ENCODE assay signal across 8 cellular contexts in genomic region chr1:67307251-67308060, GRCh38. TPM values are rescaled to one million over a fixed set of nuclear protein-coding genes. Genes with fewer than 3 reads are reported as not detected.
DNase-seq lines count a peak whose midpoint lies in the region; ATAC-seq and TF ChIP-seq lines count a peak whose summit lies in the region.

TSS of gene IL12RB2 (plus strand) at chr1:67307873. CDS start at chr1:67320369, 12,496 bp downstream.

- DNase-seq in D341Med (ENCODE audit: low spot score) (peak; percentile 54), SK-N-DZ (ENCODE audit: low spot score) (peak; percentile 6), ascending aorta (ENCODE audit: low spot score in 2 of 2) (no peak), left kidney (ENCODE audit: low read depth, low spot score) (peak; percentile 68), GM19240 (ENCODE audit: insufficient read length, low spot score) (no peak)
- DNase-seq in stimulated activated CD4-positive, alpha-beta T cell treated with anti-CD3 and anti-CD28 coated beads, TNF-alpha, amount 100 ng/mL, for 24 hours (ENCODE audit: low read depth in 3 of 3): peak; percentile 25 to 62 (median 31)

- peak within 1 kb of the TSS; percentile 44 to 62 for H3K4me3 ChIP-seq in ascending aorta

- intact Hi-C loops in ascending aorta (cut with DNase I): no loop called here

- ATAC-seq in HG02588 (IDR thresholded peaks at IDR 0.05; ENCODE audit: unreplicated experiment): peak; percentile 69
- ATAC-seq in GM18861 (IDR thresholded peaks at IDR 0.05; ENCODE audit: unreplicated experiment): no peak

- H3K9me3 ChIP-seq in ascending aorta: no peaks in the 10 kb centered on the region

- H3K36me3 ChIP-seq in ascending aorta: no peaks in the 10 kb centered on the region

- H3K27ac ChIP-seq in ascending aorta: no peak within 1 kb of the TSS

- no peaks in the 10 kb centered on the region for H3K27me3 ChIP-seq in ascending aorta

- TF ChIP-seq CTCF in ascending aorta (IDR thresholded peaks at IDR 0.05): no peak

- no peaks in the 10 kb centered on the region for H3K4me1 ChIP-seq in ascending aorta

RNA-seq across cellular contexts. Expression of gene IL12RB2, which starts in this region (rescaled TPM):
- 0.86 TPM in 1 of 2 replicates, not detected in the other for polyA plus RNA-seq in SK-N-DZ (2014; cell fraction: cytosol; rRNA removed)
- 0.10 TPM in 1 of 2 replicates, not detected in the other for polyA plus RNA-seq in SK-N-DZ (2014; cell fraction: nucleus; rRNA removed)
- not detected for total RNA-seq in ascending aorta

Comparison
In these comparisons a context has a peak if more than half of its experiments do, and no peak if none do; other contexts are left out.
1. DNase-seq: peak in D341Med (single experiment), SK-N-DZ (single experiment), left kidney (single experiment) and stimulated activated CD4-positive, alpha-beta T cell treated with anti-CD3 and anti-CD28 coated beads, TNF-alpha, amount 100 ng/mL, for 24 hours (3 of 3); none in ascending aorta (0 of 2) and GM19240 (single experiment).